Comparison of ENCODE assay signal across 8 cellular contexts in the genomic region with DNA sequence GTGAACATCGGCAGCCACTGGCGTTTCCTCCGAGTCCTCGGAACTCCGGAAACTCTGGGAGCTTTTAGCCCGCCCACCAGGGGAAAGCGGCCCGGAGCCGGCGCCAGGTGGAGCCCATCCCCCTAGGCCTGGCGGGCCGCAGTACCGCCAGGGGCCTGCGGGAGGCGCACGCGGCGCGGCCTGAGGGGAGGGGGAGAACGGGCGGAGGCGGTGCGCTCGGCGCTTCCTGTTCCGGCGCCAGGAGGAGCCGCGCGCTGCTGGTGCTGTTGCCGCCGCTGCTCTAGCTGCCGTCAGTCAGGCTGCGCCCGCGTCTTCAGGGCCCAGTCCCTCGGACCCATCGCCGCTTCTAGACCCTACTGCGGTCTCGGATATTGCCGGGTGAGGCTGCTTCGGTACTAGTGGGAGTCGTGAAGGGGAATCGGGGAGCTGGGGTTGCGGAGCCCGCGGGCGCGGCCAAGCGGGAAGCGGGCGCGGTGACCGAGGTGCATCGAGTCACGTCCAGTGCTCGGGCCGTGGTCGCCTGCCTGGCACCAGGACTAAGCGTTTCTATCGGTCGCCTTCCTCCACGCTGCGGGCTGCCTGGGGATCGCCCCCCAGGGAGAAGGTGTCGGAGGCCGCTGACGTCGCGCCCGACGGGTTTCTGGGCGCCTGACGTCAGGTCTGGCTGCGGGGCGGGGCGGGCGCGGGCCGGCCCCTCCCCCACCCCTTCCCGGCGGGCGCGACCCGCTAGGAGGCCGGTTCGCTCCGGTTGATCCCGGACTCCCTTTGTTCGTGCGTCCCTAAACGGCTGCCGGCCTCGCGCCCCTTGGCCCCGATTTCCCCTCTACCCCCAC. TPM values are rescaled to one million over a fixed set of nuclear protein-coding genes. Genes with fewer than 3 reads are reported as not detected.
DNase-seq lines count a peak whose midpoint lies in the region; ATAC-seq lines count a peak whose summit lies in the region.

A gene (plus strand): TSS at position 222 of the 833 bp plus-strand sequence. CDS start 10,037 bp downstream, outside the sequence.

- H3K4me1 ChIP-seq in BLaER1: peaks cover 23% of the 10 kb centered on the region

- peaks cover 32% of the 10 kb centered on the region for H3K36me3 ChIP-seq in BLaER1

- peaks cover 36% of the 10 kb centered on the region for H3K4me1 Mint-ChIP-seq in activated CD4-positive, alpha-beta T cell treated with anti-CD3 and anti-CD28 coated beads, Interleukin-2, amount 10 ng/mL, durations not matched to agents 24 days and 14 days

- peaks cover 49% of the 10 kb centered on the region for H4K20me1 ChIP-seq in BLaER1

- H3K36me3 Mint-ChIP-seq in activated CD4-positive, alpha-beta T cell treated with anti-CD3 and anti-CD28 coated beads, Interleukin-2, amount 10 ng/mL, durations not matched to agents 24 days and 14 days (ENCODE audit: low read depth): peaks cover 25% of the 10 kb centered on the region

- H3K27me3 Mint-ChIP-seq in activated CD4-positive, alpha-beta T cell treated with anti-CD3 and anti-CD28 coated beads, Interleukin-2, amount 10 ng/mL, durations not matched to agents 24 days and 14 days: no peaks in the 10 kb centered on the region

- peak within 1 kb of the TSS; percentile 96 for H3K27ac Mint-ChIP-seq in activated CD4-positive, alpha-beta T cell treated with anti-CD3 and anti-CD28 coated beads, Interleukin-2, amount 10 ng/mL, durations not matched to agents 24 days and 14 days

- H3K9ac ChIP-seq in BLaER1: peak within 1 kb of the TSS; percentile 99

- peak within 1 kb of the TSS; percentile 86 for H3K4me2 ChIP-seq in BLaER1

- H3K4me3 Mint-ChIP-seq in activated CD4-positive, alpha-beta T cell treated with anti-CD3 and anti-CD28 coated beads, Interleukin-2, amount 10 ng/mL, durations not matched to agents 24 days and 14 days: peak within 1 kb of the TSS; percentile 93

- no peaks in the 10 kb centered on the region for H3K9me3 ChIP-seq in BLaER1

- no peaks in the 10 kb centered on the region for H3K9me3 Mint-ChIP-seq in activated CD4-positive, alpha-beta T cell treated with anti-CD3 and anti-CD28 coated beads, Interleukin-2, amount 10 ng/mL, durations not matched to agents 24 days and 14 days

- peak within 1 kb of the TSS; percentile 99 for H3K27ac ChIP-seq in BLaER1

- DNase-seq in GM19240 (ENCODE audit: insufficient read length, low spot score) (peak; percentile 74), NCI-H526 (lab: John Stamatoyannopoulos, UW) (peak; percentile 82 to 94), cortex of kidney (lab: John Stamatoyannopoulos, UW) (peak; percentile 58), left lobe of liver (ENCODE audit: low spot score) (peak; percentile 94)
- DNase-seq in activated CD4-positive, alpha-beta T cell treated with anti-CD3 and anti-CD28 coated beads, Interleukin-2, amount 10 ng/mL, durations not matched to agents 24 days and 14 days: peak; percentile 98
- DNase-seq in stimulated activated CD4-positive, alpha-beta T cell treated with anti-CD3 and anti-CD28 coated beads, Interleukin-2, amount 100 ng/mL, for 4 hours (ENCODE audit: low read depth): peak; percentile 82

- peak; percentile 91 for ATAC-seq in HG03460 (IDR thresholded peaks at IDR 0.05; ENCODE audit: unreplicated experiment)
- ATAC-seq in left lobe of liver: peak; percentile 98

- no peaks in the 10 kb centered on the region for H3K27me3 ChIP-seq in BLaER1

- peak within 1 kb of the TSS; percentile 96 for H3K4me3 ChIP-seq in BLaER1

- intact Hi-C loops in activated CD4-positive, alpha-beta T cell treated with anti-CD3 and anti-CD28 coated beads, Interleukin-2, amount 10 ng/mL, durations not matched to agents 24 days and 14 days (cut with micrococcal nuclease): loop anchor here (1.0 to 5.0 kb wide), 3 partner anchors 24 to 149 kb away; a partner anchor contains a TSS

RNA-seq across cellular contexts. Expression of the gene that starts here (rescaled TPM):
- total RNA-seq in activated CD4-positive, alpha-beta T cell treated with anti-CD3 and anti-CD28 coated beads, Interleukin-2, amount 10 ng/mL, durations not matched to agents 24 days and 14 days: 142 and 144 TPM in 2 replicates
- total RNA-seq in left lobe of liver: 25.5 TPM

Comparison
In these comparisons a context has a peak if more than half of its experiments do, and no peak if none do; other contexts are left out.
1. Peak in every context shown above with its lines: DNase-seq, ATAC-seq, H3K4me3 ChIP-seq and H3K27ac ChIP-seq.